Comparison of ENCODE assay signal across 29 cellular contexts in the genomic region with DNA sequence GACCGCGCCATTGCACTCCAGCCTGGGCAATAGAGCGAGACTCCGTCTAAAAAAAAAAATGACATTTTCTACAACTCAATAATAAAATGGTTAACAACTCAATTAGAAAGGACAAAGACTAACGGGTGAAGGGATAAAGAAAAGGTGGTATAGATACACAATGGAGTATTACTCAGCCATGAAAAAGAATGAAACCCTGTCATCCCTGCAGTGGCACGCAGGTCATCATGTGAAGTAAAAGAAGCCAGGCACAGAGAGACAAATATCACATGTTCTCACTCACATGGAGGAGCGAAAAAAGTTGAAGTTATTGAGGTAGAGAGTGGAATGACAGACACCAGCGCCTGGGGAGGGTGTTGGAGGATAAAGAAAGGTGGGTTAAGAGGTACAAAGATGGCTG. TPM values are rescaled to one million over a fixed set of nuclear protein-coding genes. Genes with fewer than 3 reads are reported as not detected.
"Had no signal": no experiment of that assay in that cellular context is flagged by ENCODE, and none has a peak within 500 bp of the region (broad histone marks: within the 10 kb centered on the region; RNA-seq: fewer than 3 reads in every experiment).

No MANE protein-coding gene starts in this region.

- H3K4me1 ChIP-seq: testis, transverse colon, upper lobe of right lung, uterus had no signal

- H3K36me3 Mint-ChIP-seq: stimulated activated effector memory CD8-positive, alpha-beta T cell treated with anti-CD3 and anti-CD28 coated beads, Interleukin-12 subunit alpha, Interleukin-12 subunit beta, amount 100 ng/mL, for 72 hours; stimulated activated memory B cell treated with anti-CD40 and anti-IgM and Interleukin-4, amounts not matched to agents 10 μg/mL and 1 μg/mL and 100 μg/mL, for 72 hours; type B pancreatic cell had no signal

- ATAC-seq: stimulated activated effector memory CD8-positive, alpha-beta T cell treated with anti-CD3 and anti-CD28 coated beads, Interleukin-12 subunit alpha, Interleukin-12 subunit beta, amount 100 ng/mL, for 72 hours; stimulated activated memory B cell treated with anti-CD40 and anti-IgM and Interleukin-4, amounts not matched to agents 10 μg/mL and 1 μg/mL and 100 μg/mL, for 72 hours; stimulated activated naive B cell treated with anti-CD40 and anti-IgM and Interleukin-4, amounts not matched to agents 10 μg/mL and 1 μg/mL and 100 μg/mL, for 72 hours; stimulated activated naive CD8-positive, alpha-beta T cell treated with anti-CD3 and anti-CD28 coated beads, Interleukin-15, amount 100 ng/mL, for 72 hours; stimulated activated naive CD8-positive, alpha-beta T cell treated with anti-CD3 and anti-CD28 coated beads, Interleukin-15, Interleukin-2, amounts not matched to agents 100 U/mL and 50 U/mL, for 24 hours; upper lobe of right lung had no signal

- H3K4me1 Mint-ChIP-seq: stimulated activated effector memory CD8-positive, alpha-beta T cell treated with anti-CD3 and anti-CD28 coated beads, Interleukin-12 subunit alpha, Interleukin-12 subunit beta, amount 100 ng/mL, for 72 hours; stimulated activated memory B cell treated with anti-CD40 and anti-IgM and Interleukin-4, amounts not matched to agents 10 μg/mL and 1 μg/mL and 100 μg/mL, for 72 hours; stimulated activated naive B cell treated with anti-CD40 and anti-IgM and Interleukin-4, amounts not matched to agents 10 μg/mL and 1 μg/mL and 100 μg/mL, for 72 hours; stimulated activated naive CD8-positive, alpha-beta T cell treated with anti-CD3 and anti-CD28 coated beads, Interleukin-15, amount 100 ng/mL, for 72 hours had no signal

- H3K27me3 ChIP-seq: testis, thyroid gland, uterus, vagina had no signal

- H3K9me3 Mint-ChIP-seq: stimulated activated naive CD8-positive, alpha-beta T cell treated with anti-CD3 and anti-CD28 coated beads, Interleukin-15, Interleukin-2, amounts not matched to agents 100 ng/mL and 50 ng/mL, for 24 hours; type B pancreatic cell had no signal

- H3K36me3 ChIP-seq: stomach, suprapubic skin, thoracic aorta, thyroid gland, tibial artery, tibial nerve, transverse colon, upper lobe of left lung, upper lobe of right lung, uterus, vagina had no signal

- H3K27ac Mint-ChIP-seq: stimulated activated effector memory CD8-positive, alpha-beta T cell treated with anti-CD3 and anti-CD28 coated beads, Interleukin-12 subunit alpha, Interleukin-12 subunit beta, amount 100 ng/mL, for 72 hours; stimulated activated memory B cell treated with anti-CD40 and anti-IgM and Interleukin-4, amounts not matched to agents 10 μg/mL and 1 μg/mL and 100 μg/mL, for 72 hours; stimulated activated naive B cell treated with anti-CD40 and anti-IgM and Interleukin-4, amounts not matched to agents 10 μg/mL and 1 μg/mL and 100 μg/mL, for 72 hours; stimulated activated naive CD8-positive, alpha-beta T cell treated with anti-CD3 and anti-CD28 coated beads, Interleukin-15, amount 100 ng/mL, for 72 hours; stimulated activated naive CD8-positive, alpha-beta T cell treated with anti-CD3 and anti-CD28 coated beads, Interleukin-15, Interleukin-2, amounts not matched to agents 100 ng/mL and 50 ng/mL, for 24 hours; type B pancreatic cell had no signal

- H3K9me3 ChIP-seq: stomach, suprapubic skin, testis, thoracic aorta, thyroid gland, tibial artery, transverse colon, upper lobe of left lung, upper lobe of right lung, uterus, vagina had no signal

- H3K4me3 ChIP-seq: stomach, suprapubic skin, testis, thoracic aorta, thyroid gland, tibial artery, tibial nerve, transverse colon, upper lobe of left lung, upper lobe of right lung, uterus, vagina had no signal

- H3K4me3 Mint-ChIP-seq: stimulated activated effector memory CD8-positive, alpha-beta T cell treated with anti-CD3 and anti-CD28 coated beads, Interleukin-12 subunit alpha, Interleukin-12 subunit beta, amount 100 ng/mL, for 72 hours; stimulated activated memory B cell treated with anti-CD40 and anti-IgM and Interleukin-4, amounts not matched to agents 10 μg/mL and 1 μg/mL and 100 μg/mL, for 72 hours; stimulated activated naive B cell treated with anti-CD40 and anti-IgM and Interleukin-4, amounts not matched to agents 10 μg/mL and 1 μg/mL and 100 μg/mL, for 72 hours; stimulated activated naive CD8-positive, alpha-beta T cell treated with anti-CD3 and anti-CD28 coated beads, Interleukin-15, amount 100 ng/mL, for 72 hours; stimulated activated naive CD8-positive, alpha-beta T cell treated with anti-CD3 and anti-CD28 coated beads, Interleukin-15, Interleukin-2, amounts not matched to agents 100 ng/mL and 50 ng/mL, for 24 hours; type B pancreatic cell had no signal

- DNase-seq: stimulated activated CD4-positive, alpha-beta T cell treated with anti-CD3 and anti-CD28 coated beads, Interleukin-2, amount 100 ng/mL, for 48 hours; stimulated activated CD4-positive, alpha-beta T cell treated with anti-CD3 and anti-CD28 coated beads, Interleukin-4, amount 100 ng/mL, for 1 hour; stimulated activated CD4-positive, alpha-beta T cell treated with anti-CD3 and anti-CD28 coated beads, Interleukin-4, amount 100 ng/mL, for 24 hours; stimulated activated CD4-positive, alpha-beta T cell treated with anti-CD3 and anti-CD28 coated beads, Interleukin-4, amount 100 ng/mL, for 4 hours; stimulated activated CD8-positive, alpha-beta memory T cell treated with anti-CD3 and anti-CD28 coated beads, Interleukin-4, amount 100 ng/mL, for 48 hours; stimulated activated naive B cell treated with anti-CD40 and anti-IgM and Interleukin-4, amounts not matched to agents 10 μg/mL and 1 μg/mL and 100 μg/mL, for 72 hours; stimulated activated naive CD4-positive, alpha-beta T cell; stimulated activated naive CD4-positive, alpha-beta T cell treated with Interleukin-2 at 50 U/mL for 16 hours; stimulated activated naive CD8-positive, alpha-beta T cell treated with anti-CD3 and anti-CD28 coated beads, Interleukin-15, amount 100 ng/mL, for 72 hours; stimulated activated naive CD8-positive, alpha-beta T cell treated with anti-CD3 and anti-CD28 coated beads, Interleukin-15, Interleukin-2, amounts not matched to agents 100 U/mL and 50 U/mL, for 24 hours; stomach; substantia nigra; testis; thyroid gland; tibial artery; transverse colon; trophoblast cell; upper lobe of right lung; uterus had no signal

- H3K27ac ChIP-seq: stomach, suprapubic skin, testis, thoracic aorta, thyroid gland, tibial artery, tibial nerve, transverse colon, upper lobe of left lung, upper lobe of right lung, uterus, vagina had no signal

RNA-seq across cellular contexts. Expression of a gene that starts 39.0 kb away (rescaled TPM):
- total RNA-seq: stomach, subcutaneous adipose tissue, thoracic aorta, tibial nerve, transverse colon had no signal
